17 cellular contexts compared by ENCODE assay signal in genomic region chr2:96502891-96503636, GRCh38. TPM values are rescaled to one million over a fixed set of nuclear protein-coding genes. Genes with fewer than 3 reads are reported as not detected.
DNase-seq lines count a peak whose midpoint lies in the region; ATAC-seq, FAIRE-seq and TF ChIP-seq lines count a peak whose summit lies in the region.
"Had no signal": no experiment of that assay in that cellular context is flagged by ENCODE, and none has a peak within 500 bp of the region (broad histone marks: within the 10 kb centered on the region; RNA-seq: fewer than 3 reads in every experiment).

No MANE protein-coding gene starts in this region.

- no peak overlapping the region for H2AFZ ChIP-seq in mammary epithelial cell (ENCODE audit: low read depth, low read length)

- TF ChIP-seq EP300 in esophagus muscularis mucosa (IDR thresholded peaks at IDR 0.05): no peak

- H3K4me1 Mint-ChIP-seq in Calu3 (ENCODE audit: low read depth, unreplicated experiment): peaks cover 48% of the 10 kb centered on the region
- peaks cover 0 to 9% of the 10 kb centered on the region in 2 donors for H3K4me1 Mint-ChIP-seq in effector memory CD8-positive, alpha-beta T cell (ENCODE audit: low read depth in 2 of 2)

- no peaks in the 10 kb centered on the region for H3K9me3 Mint-ChIP-seq in Calu3 (ENCODE audit: low read depth, unreplicated experiment)
- no peaks in the 10 kb centered on the region for H3K9me3 Mint-ChIP-seq in effector memory CD8-positive, alpha-beta T cell
- H3K9me3 Mint-ChIP-seq: activated T-helper 2 cell treated with anti-CD3 and anti-CD28 coated beads, Interferon-gamma antibody, Interleukin-2, Interleukin-4, amounts not matched to agents 10 μg/mL and 5 μg/mL and 100 μg/mL, durations not matched to agents 14 hours and 24 hours and 36 hours; central memory CD8-positive, alpha-beta T cell; endodermal cell; natural killer cell treated with Interleukin-12 subunit alpha and Interleukin-12 subunit beta and Interleukin-15 and Interleukin-18, amount 100 ng/mL, for 72 hours had no signal

- H3K9me3 ChIP-seq in esophagus muscularis mucosa (no peaks in the 10 kb centered on the region), pancreas (no peaks in the 10 kb centered on the region), mammary epithelial cell (replicated peaks; ENCODE audit: insufficient read depth, low read length) (no peaks in the 10 kb centered on the region)
- H3K9me3 ChIP-seq: BE2C had no signal

- ATAC-seq in pancreas: peak; percentile 57 to 77 (median 70)
- ATAC-seq in effector memory CD8-positive, alpha-beta T cell (replicated peaks): no peak
- ATAC-seq: activated CD8-positive, alpha-beta T cell treated with anti-CD3 and anti-CD28 coated beads, Interleukin-2, amount 10 ng/mL, durations not matched to agents 7 days and 5 days; natural killer cell treated with Interleukin-12 subunit alpha and Interleukin-12 subunit beta and Interleukin-15 and Interleukin-18, amount 100 ng/mL, for 72 hours had no signal

- H3K27me3 Mint-ChIP-seq in Calu3 (ENCODE audit: unreplicated experiment): no peaks in the 10 kb centered on the region
- peaks cover 0 to 3% of the 10 kb centered on the region in 2 donors for H3K27me3 Mint-ChIP-seq in effector memory CD8-positive, alpha-beta T cell
- H3K27me3 Mint-ChIP-seq: central memory CD8-positive, alpha-beta T cell; natural killer cell treated with Interleukin-12 subunit alpha and Interleukin-12 subunit beta and Interleukin-15 and Interleukin-18, amount 100 ng/mL, for 72 hours had no signal

- no TSS peak for BruUV-seq in Calu3 (replicated peaks; lab: Mats Ljungman, UMichigan)
- BruUV-seq in mammary epithelial cell (replicated peaks; lab: Mats Ljungman, UMichigan): no TSS peak

- H3K4me3 ChIP-seq in H7 (ENCODE audit: insufficient read depth, low read depth, low read length) (no peak overlapping the region), esophagus muscularis mucosa (no peak overlapping the region), pancreas (peak overlapping the region; percentile 16 to 38 (median 24)), mammary epithelial cell (replicated peaks in 1 of 3; ENCODE audit: insufficient read depth in 1 of 3, low read depth in 2 of 3, low read length in 3 of 3) (no peak overlapping the region)

- FAIRE-seq in pancreas (lab: Jason Lieb, UNC): no peak

- no peak overlapping the region for H3K4me2 ChIP-seq in mammary epithelial cell (ENCODE audit: insufficient read depth, low read depth, low read length)
- H3K4me2 ChIP-seq: KMS-11 had no signal

- CTCF ChIA-PET in Calu3 (lab: Charles Lee): interaction anchor here (0.7 kb wide), 1 partner anchor 95 kb away, joined by 3 read pairs; no protein-coding TSS in a partner anchor
- CTCF ChIA-PET in mammary epithelial cell (lab: Charles Lee; ENCODE audit: low non-redundant PET): no interaction called here

- no peaks in the 10 kb centered on the region for H3K79me2 ChIP-seq in mammary epithelial cell (ENCODE audit: insufficient read depth, low read length)

- intact Hi-C loops in Calu3 (cut with micrococcal nuclease; ENCODE audit: unreplicated experiment): no loop called here
- intact Hi-C loops in esophagus muscularis mucosa (cut with DNase I): loop anchor here (10.0 kb wide), 1 partner anchor 368 kb away; the partner anchor contains the start of gene ASTL
- intact Hi-C loops in pancreas (cut with DNase I): no loop called here
- intact Hi-C loops in mammary epithelial cell (cut with micrococcal nuclease): no loop called here

- H3K36me3 Mint-ChIP-seq in Calu3 (ENCODE audit: insufficient read depth, unreplicated experiment): peaks cover 34% of the 10 kb centered on the region
- H3K36me3 Mint-ChIP-seq in effector memory CD8-positive, alpha-beta T cell (ENCODE audit: insufficient read depth): no peaks in the 10 kb centered on the region
- H3K36me3 Mint-ChIP-seq: natural killer cell treated with Interleukin-12 subunit alpha and Interleukin-12 subunit beta and Interleukin-15 and Interleukin-18, amount 100 ng/mL, for 72 hours had no signal

- H3K27me3 ChIP-seq in H7 (ENCODE audit: control insufficient read depth, insufficient read depth, low read length) (no peaks in the 10 kb centered on the region), esophagus muscularis mucosa (peaks cover 0 to 36% (median 4%) of the 10 kb centered on the region in 4 donors), pancreas (no peaks in the 10 kb centered on the region), mammary epithelial cell (ENCODE audit: insufficient read depth, low read length) (peaks cover 8% of the 10 kb centered on the region)

- peaks cover under 1 to 24% (median 22%) of the 10 kb centered on the region in 4 donors for H3K4me1 ChIP-seq in esophagus muscularis mucosa
- H3K4me1 ChIP-seq in pancreas: peaks cover 0 to 45% (median under 1%) of the 10 kb centered on the region in 3 donors
- peaks cover 12% of the 10 kb centered on the region for H3K4me1 ChIP-seq in mammary epithelial cell (ENCODE audit: insufficient read depth, low read length)
- H3K4me1 ChIP-seq: BE2C had no signal

- H3K27ac Mint-ChIP-seq in Calu3 (ENCODE audit: unreplicated experiment): no peak overlapping the region
- H3K27ac Mint-ChIP-seq in effector memory CD8-positive, alpha-beta T cell: no peak overlapping the region
- H3K27ac Mint-ChIP-seq: activated T-helper 2 cell treated with anti-CD3 and anti-CD28 coated beads, Interferon-gamma antibody, Interleukin-2, Interleukin-4, amounts not matched to agents 10 μg/mL and 5 μg/mL and 100 μg/mL, durations not matched to agents 14 hours and 24 hours and 36 hours; endodermal cell had no signal

- no peak overlapping the region for H3K9ac ChIP-seq in mammary epithelial cell (ENCODE audit: insufficient read depth, low read length)
- H3K9ac ChIP-seq: KMS-11 had no signal

- DNase-seq in Calu3: peak; percentile 55
- peak; percentile 35 for DNase-seq in H7
- peak; percentile 84 for DNase-seq in esophagus muscularis mucosa (ENCODE audit: extremely low spot score)
- peak; percentile 75 to 90 (median 80) for DNase-seq in pancreas
- no peak for DNase-seq in effector memory CD8-positive, alpha-beta T cell
- DNase-seq in HT-29 (ENCODE audit: low spot score): no peak
- DNase-seq in mammary epithelial cell: no peak
- DNase-seq: BE2C, endodermal cell, NCI-H1417, NCI-H2171 treated with DMSO at 0.1 percent for 48 hours had no signal

- in situ Hi-C loops in mammary epithelial cell (cut with MboI; ENCODE audit: low sequenced_read_pairs in 2 of 2): loop anchor here (25.0 kb wide), 2 partner anchors 191 to 491 kb away; partner anchors contain the start of gene SNRNP200 (in 1 of the 2)

- no peak for TF ChIP-seq POLR2A in esophagus muscularis mucosa (IDR thresholded peaks at IDR 0.05; ENCODE audit: low read depth)

- H3K27ac ChIP-seq in esophagus muscularis mucosa (replicated peaks in 1 of 4) (no peak overlapping the region), pancreas (peak overlapping the region; percentile 37 to 80 (median 58)), mammary epithelial cell (ENCODE audit: insufficient read depth, low read depth, low read length) (no peak overlapping the region)
- H3K27ac ChIP-seq: KMS-11 had no signal

- WGBS in esophagus muscularis mucosa: 87% methylated on average over 11 of the region's 13 CpGs
- WGBS in pancreas, 2 donors: 51% methylated on average over 13 of the region's 13 CpGs
- 81% methylated on average over 10 of the region's 13 CpGs for WGBS in mammary epithelial cell (ENCODE audit: low coverage, missing lambda C conversion rate)

- no peaks in the 10 kb centered on the region for H4K20me1 ChIP-seq in mammary epithelial cell (ENCODE audit: insufficient read depth, low read length)

- peak overlapping the region; percentile 67 for H3K4me3 Mint-ChIP-seq in Calu3 (ENCODE audit: low read depth, unreplicated experiment)
- H3K4me3 Mint-ChIP-seq in effector memory CD8-positive, alpha-beta T cell: no peak overlapping the region
- H3K4me3 Mint-ChIP-seq: activated CD8-positive, alpha-beta T cell treated with anti-CD3 and anti-CD28 coated beads, Interleukin-2, amount 10 ng/mL, durations not matched to agents 7 days and 5 days; central memory CD8-positive, alpha-beta T cell; endodermal cell had no signal

- TF ChIP-seq CTCF in Calu3 (IDR thresholded peaks at IDR 0.05; ENCODE audit: unreplicated experiment) (no peak), esophagus muscularis mucosa (IDR thresholded peaks at IDR 0.05) (no peak), pancreas (IDR thresholded peaks at IDR 0.05) (no peak), mammary epithelial cell (conservative IDR thresholded peaks at IDR 0.05 in 1 of 2, IDR thresholded peaks at IDR 0.05 in 1 of 2; ENCODE audit: extremely low read depth in 1 of 2, insufficient read depth in 1 of 2, low read depth in 1 of 2, low read length in 2 of 2) (no peak)

- no peaks in the 10 kb centered on the region for H3K36me3 ChIP-seq in H7 (replicated peaks; ENCODE audit: control insufficient read depth, insufficient read depth, low read length)
- H3K36me3 ChIP-seq in esophagus muscularis mucosa: no peaks in the 10 kb centered on the region
- no peaks in the 10 kb centered on the region for H3K36me3 ChIP-seq in pancreas
- H3K36me3 ChIP-seq in mammary epithelial cell (ENCODE audit: insufficient read depth, low read length): no peaks in the 10 kb centered on the region
- H3K36me3 ChIP-seq: BE2C had no signal

- dilution Hi-C loops in mammary epithelial cell (cut with HindIII; ENCODE audit: low sequenced_read_pairs): no loop called here

RNA-seq across cellular contexts. Expression of gene NEURL3, which starts 2.1 kb away (rescaled TPM):
- total RNA-seq in Calu3 (2022) (18.5 and 19.7 TPM in 2 replicates), esophagus muscularis mucosa (not detected), pancreas (10 to 100 TPM in 5 of 6 donors, 1 to 10 TPM in 1; 8.6 to 30.4 (median 13.5) TPM), mammary epithelial cell (not detected)
- total RNA-seq in H7 (2014; rRNA removed; shearing (Covaris generic)): 0.10 TPM in 1 of 2 replicates, not detected in the other
- polyA plus RNA-seq in pancreas (10 to 100 TPM; 32.4 to 73.5 TPM), mammary epithelial cell (not detected)
- 3.8 and 4.3 TPM in 2 replicates for total RNA-seq in HT-29 (2014; rRNA removed; shearing (Covaris generic))
- not detected for polyA minus RNA-seq in mammary epithelial cell
- total RNA-seq: activated CD8-positive, alpha-beta T cell treated with anti-CD3 and anti-CD28 coated beads, Interleukin-2, amount 10 ng/mL, durations not matched to agents 7 days and 5 days; endodermal cell; fibroblast of villous mesenchyme had no signal

RNA-seq across cellular contexts. Expression of gene ARID5A, which starts 33.5 kb away (rescaled TPM):
- total RNA-seq in Calu3 (2022) (9.3 and 11.7 TPM in 2 replicates), esophagus muscularis mucosa (100 to 1,000 TPM in 1 of 4 donors, 10 to 100 TPM in 3; 26.2 to 238 (median 70.7) TPM), pancreas (10 to 100 TPM in 1 of 6 donors, 1 to 10 TPM in 5; 3.3 to 12.0 (median 4.2) TPM), mammary epithelial cell (1 to 10 TPM; 6.6 to 8.3 TPM)
- total RNA-seq in H7 (2014; rRNA removed; shearing (Covaris generic)): 20.7 and 26.7 TPM in 2 replicates
- polyA plus RNA-seq in pancreas (10 to 100 TPM; 13.7 to 20.7 TPM), mammary epithelial cell (3.0 TPM)
- total RNA-seq in HT-29 (2014; rRNA removed; shearing (Covaris generic)): 2.5 and 3.2 TPM in 2 replicates
- polyA minus RNA-seq in mammary epithelial cell: 1.3 TPM

Comparison
In these comparisons a context has a peak if more than half of its experiments do, and no peak if none do; other contexts are left out.
1. DNase-seq: peak in Calu3 (single experiment), H7 (single experiment), esophagus muscularis mucosa (single experiment) and pancreas (6 of 6); none in effector memory CD8-positive, alpha-beta T cell (0 of 3), HT-29 (single experiment) and mammary epithelial cell (single experiment).
2. H3K4me3 ChIP-seq: peak in pancreas (4 of 4); none in H7 (single experiment), esophagus muscularis mucosa (0 of 4) and mammary epithelial cell (0 of 3).
3. H3K27ac ChIP-seq: peak in pancreas (4 of 4); none in esophagus muscularis mucosa (0 of 4) and mammary epithelial cell (single experiment).